Comparison of ENCODE assay signal across 12 cellular contexts in genomic region chr3:18828637-18829036, GRCh38.
"Had no signal": no experiment of that assay in that cellular context is flagged by ENCODE, and none has a peak within 500 bp of the region (broad histone marks: within the 10 kb centered on the region; RNA-seq: fewer than 3 reads in every experiment).

No MANE protein-coding gene starts in this region.

- H3K9me3 ChIP-seq: colonic mucosa, esophagus muscularis mucosa, esophagus squamous epithelium, gastrocnemius medialis, gastroesophageal sphincter, heart left ventricle, heart right ventricle had no signal

- H3K27ac ChIP-seq: colonic mucosa, coronary artery, dorsolateral prefrontal cortex, epithelial cell of prostate, esophagus muscularis mucosa, esophagus squamous epithelium, foreskin keratinocyte, gastrocnemius medialis, gastroesophageal sphincter, heart left ventricle, heart right ventricle had no signal

- H3K36me3 ChIP-seq: colonic mucosa, esophagus muscularis mucosa, esophagus squamous epithelium, gastrocnemius medialis, gastroesophageal sphincter, heart left ventricle, heart right ventricle had no signal

- ATAC-seq: esophagus mucosa, foreskin keratinocyte, gastrocnemius medialis, gastroesophageal sphincter, heart left ventricle, heart right ventricle had no signal

- H3K4me3 ChIP-seq: colonic mucosa, coronary artery, dorsolateral prefrontal cortex, esophagus muscularis mucosa, esophagus squamous epithelium, gastrocnemius medialis, gastroesophageal sphincter, heart left ventricle, heart right ventricle had no signal

- H3K4me1 ChIP-seq: colonic mucosa, esophagus muscularis mucosa, esophagus squamous epithelium, foreskin keratinocyte, gastrocnemius medialis, gastroesophageal sphincter, heart left ventricle, heart right ventricle had no signal
